In the genomic region with DNA sequence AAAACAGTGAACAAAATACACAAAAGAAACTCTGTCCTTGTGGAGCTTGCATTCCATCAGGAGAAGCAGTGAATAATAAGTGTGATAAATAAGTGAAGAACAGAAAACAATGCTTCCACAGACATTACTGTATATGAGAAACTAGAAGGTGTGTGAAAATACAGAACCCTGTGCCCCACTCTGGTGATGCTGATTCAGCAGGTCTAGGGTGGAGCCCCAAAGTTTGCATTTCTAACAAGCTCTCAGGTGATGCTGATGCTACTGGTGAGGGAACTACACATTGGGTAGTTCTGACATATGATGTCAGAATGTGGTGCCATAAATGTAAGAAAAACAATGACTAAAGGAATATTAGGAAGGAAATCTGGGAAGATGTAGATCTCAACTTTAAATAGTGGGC, we compare ENCODE assay signal across 9 cellular contexts.
"Had no signal": no experiment of that assay in that cellular context is flagged by ENCODE, and none has a peak within 500 bp of the region (broad histone marks: within the 10 kb centered on the region; RNA-seq: fewer than 3 reads in every experiment).

No MANE protein-coding gene starts in this region.

- H3K27ac ChIP-seq: HL-60 had no signal

- ATAC-seq: GM23338, K562 had no signal

- FAIRE-seq: H1, H54, K562 had no signal

- H2AFZ ChIP-seq: GM23338 had no signal

- H3K4me2 ChIP-seq: GM23338 had no signal

- DNase-seq: H9, HCEC 1CT, IMR-90, KG1 had no signal

- H3K4me3 ChIP-seq: GM23338, K562 had no signal
